13 cellular contexts compared by ENCODE assay signal in the genomic region with DNA sequence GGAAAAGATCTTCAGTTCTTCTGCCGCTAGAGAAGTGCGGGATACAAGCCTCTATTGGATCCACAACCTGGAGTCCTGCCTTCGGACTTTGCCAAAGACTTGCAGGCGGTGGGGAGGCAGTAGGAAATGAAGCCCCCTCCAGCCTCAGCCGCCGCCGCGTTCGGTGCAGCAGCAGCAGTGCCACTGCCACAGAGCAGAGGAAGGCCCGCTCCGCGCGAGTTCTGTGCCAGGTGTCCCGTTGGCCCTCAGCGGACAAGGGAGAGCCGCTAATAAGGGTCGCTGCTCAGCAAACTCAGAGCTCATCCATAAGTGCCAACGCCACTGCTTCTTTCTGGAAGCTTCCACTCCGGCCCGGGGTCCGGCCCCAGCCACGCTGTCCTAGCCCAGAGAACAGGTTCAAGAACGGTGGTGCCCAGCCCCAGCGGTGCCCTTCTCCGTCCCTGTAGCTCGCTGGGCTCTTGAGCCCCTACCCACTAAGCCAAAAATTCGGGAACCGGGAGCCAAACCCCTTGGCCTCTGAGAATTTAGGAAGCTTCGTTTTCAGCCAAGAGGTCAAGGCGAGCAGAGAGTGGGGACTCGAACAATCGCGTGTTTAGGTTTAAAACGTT. TPM values are rescaled to one million over a fixed set of nuclear protein-coding genes. Genes with fewer than 3 reads are reported as not detected.
DNase-seq lines count a peak whose midpoint lies in the region; ATAC-seq and TF ChIP-seq lines count a peak whose summit lies in the region.
"Had no signal": no experiment of that assay in that cellular context is flagged by ENCODE, and none has a peak within 500 bp of the region (broad histone marks: within the 10 kb centered on the region; RNA-seq: fewer than 3 reads in every experiment).

No MANE protein-coding gene starts in this region.

- no peaks in the 10 kb centered on the region for H3K36me3 Mint-ChIP-seq in natural killer cell treated with Interleukin-12 subunit alpha and Interleukin-12 subunit beta and Interleukin-15 and Interleukin-18, amount 100 ng/mL, for 72 hours
- no peaks in the 10 kb centered on the region for H3K36me3 Mint-ChIP-seq in natural killer cell
- H3K36me3 Mint-ChIP-seq in nephron (ENCODE audit: low read depth), result peaks cover 35% of the 10 kb centered on the region

- no peaks in the 10 kb centered on the region for H3K9me3 ChIP-seq in upper lobe of right lung
- H3K9me3 ChIP-seq in aorta (ENCODE audit: control insufficient read depth, low read length), result no peaks in the 10 kb centered on the region
- H3K9me3 ChIP-seq: breast epithelium had no signal

- no peak for ATAC-seq in natural killer cell treated with Interleukin-12 subunit alpha and Interleukin-12 subunit beta and Interleukin-15 and Interleukin-18, amount 100 ng/mL, for 72 hours
- ATAC-seq in natural killer cell (no peak), upper lobe of right lung (peak; percentile 21), aorta (ENCODE audit: low FRiP score) (no peak)

- peaks cover 16% of the 10 kb centered on the region for H3K4me1 ChIP-seq in upper lobe of right lung
- H3K4me1 ChIP-seq in aorta (ENCODE audit: control insufficient read depth in 1 of 2, insufficient read depth in 2 of 2, low read length in 2 of 2), result no peaks in the 10 kb centered on the region
- H3K4me1 ChIP-seq: breast epithelium had no signal

- H3K27me3 ChIP-seq in upper lobe of right lung (peaks cover 100% of the 10 kb centered on the region), aorta (ENCODE audit: control insufficient read depth in 1 of 2, insufficient read depth in 2 of 2, low read length in 1 of 2) (peaks cover 0 to 3% of the 10 kb centered on the region in 2 donors)

- 20 to 25% methylated on average over 34 of the region's 34 CpGs for WGBS in aorta, 2 donors

- no peak overlapping the region for H3K27ac ChIP-seq in upper lobe of right lung
- H3K27ac ChIP-seq in aorta (ENCODE audit: low read depth in 1 of 2, low read length in 2 of 2), result no peak overlapping the region
- H3K27ac ChIP-seq: breast epithelium, Peyer's patch had no signal

- DNase-seq in natural killer cell treated with Interleukin-12 subunit alpha and Interleukin-12 subunit beta and Interleukin-15 and Interleukin-18, amount 100 ng/mL, for 72 hours (ENCODE audit: low spot score), result no peak
- DNase-seq in natural killer cell (no peak), astrocyte of the spinal cord (ENCODE audit: low read depth, low spot score) (no peak), upper lobe of right lung (no peak), head of caudate nucleus (no peak), NCI-H345 treated with DMSO at 0.1 percent for 48 hours (lab: John Stamatoyannopoulos, UW; ENCODE audit: unreplicated experiment) (no peak), aorta (no peak)
- DNase-seq: C1 segment of cervical spinal cord, NCI-H446 treated with DMSO at 0.1 percent for 48 hours had no signal

- TF ChIP-seq CTCF in natural killer cell (IDR thresholded peaks at IDR 0.05) (no peak), astrocyte of the spinal cord (IDR thresholded peaks at IDR 0.05; ENCODE audit: low read depth, low read length) (no peak), nephron (IDR thresholded peaks at IDR 0.05; ENCODE audit: unreplicated experiment in 3 of 3) (no peak), upper lobe of right lung (IDR thresholded peaks at IDR 0.05) (no peak)

- H3K4me3 Mint-ChIP-seq in natural killer cell treated with Interleukin-12 subunit alpha and Interleukin-12 subunit beta and Interleukin-15 and Interleukin-18, amount 100 ng/mL, for 72 hours, result peak overlapping the region; percentile 17
- H3K4me3 Mint-ChIP-seq in natural killer cell (no peak overlapping the region), nephron (peak overlapping the region; percentile 56 to 90 (median 72))

- in situ Hi-C loops in astrocyte of the spinal cord (cut with HindIII; ENCODE audit: low sequenced_read_pairs), result loop anchor here (25.0 kb wide), 1 partner anchor 394 kb away; no protein-coding TSS in a partner anchor

- no peaks in the 10 kb centered on the region for H3K9me3 Mint-ChIP-seq in natural killer cell treated with Interleukin-12 subunit alpha and Interleukin-12 subunit beta and Interleukin-15 and Interleukin-18, amount 100 ng/mL, for 72 hours
- no peaks in the 10 kb centered on the region for H3K9me3 Mint-ChIP-seq in natural killer cell
- no peaks in the 10 kb centered on the region for H3K9me3 Mint-ChIP-seq in nephron

- intact Hi-C loops in natural killer cell (cut with micrococcal nuclease), result no loop called here
- intact Hi-C loops in upper lobe of right lung (cut with DNase I), result no loop called here
- intact Hi-C loops in head of caudate nucleus (cut with DNase I), result no loop called here
- intact Hi-C loops in aorta (cut with DNase I), result no loop called here

- H3K4me3 ChIP-seq in astrocyte of the spinal cord (ENCODE audit: low read depth, low read length) (peak overlapping the region; percentile 12), upper lobe of right lung (no peak overlapping the region), aorta (ENCODE audit: low read length in 2 of 2) (no peak overlapping the region)
- H3K4me3 ChIP-seq: Peyer's patch had no signal

- H3K4me1 Mint-ChIP-seq in natural killer cell treated with Interleukin-12 subunit alpha and Interleukin-12 subunit beta and Interleukin-15 and Interleukin-18, amount 100 ng/mL, for 72 hours (ENCODE audit: low read depth in 2 of 2), result peaks cover 7 to 15% of the 10 kb centered on the region in 2 donors
- peaks cover 6 to 13% of the 10 kb centered on the region in 2 donors for H3K4me1 Mint-ChIP-seq in natural killer cell
- H3K4me1 Mint-ChIP-seq in nephron, result peaks cover 69% of the 10 kb centered on the region

- H3K36me3 ChIP-seq in upper lobe of right lung (no peaks in the 10 kb centered on the region), aorta (ENCODE audit: control insufficient read depth in 1 of 2, insufficient read depth in 2 of 2, low read length in 1 of 2) (no peaks in the 10 kb centered on the region)
- H3K36me3 ChIP-seq: breast epithelium, Peyer's patch had no signal

- no peak overlapping the region for H3K27ac Mint-ChIP-seq in natural killer cell treated with Interleukin-12 subunit alpha and Interleukin-12 subunit beta and Interleukin-15 and Interleukin-18, amount 100 ng/mL, for 72 hours
- no peak overlapping the region for H3K27ac Mint-ChIP-seq in natural killer cell
- H3K27ac Mint-ChIP-seq in nephron, result peak overlapping the region; percentile 32 to 89 (median 47)

- peaks cover 70 to 93% of the 10 kb centered on the region in 2 donors for H3K27me3 Mint-ChIP-seq in natural killer cell treated with Interleukin-12 subunit alpha and Interleukin-12 subunit beta and Interleukin-15 and Interleukin-18, amount 100 ng/mL, for 72 hours
- peaks cover 81 to 92% of the 10 kb centered on the region in 2 donors for H3K27me3 Mint-ChIP-seq in natural killer cell (ENCODE audit: low read depth in 2 of 2)
- peaks cover 93% of the 10 kb centered on the region for H3K27me3 Mint-ChIP-seq in nephron (ENCODE audit: low read depth)

RNA-seq across cellular contexts. Expression of gene SIX1, which starts 6.4 kb away (rescaled TPM):
- total RNA-seq in natural killer cell treated with Interleukin-12 subunit alpha and Interleukin-12 subunit beta and Interleukin-15 and Interleukin-18, amount 100 ng/mL, for 72 hours, result not detected
- total RNA-seq in natural killer cell, result not detected
- total RNA-seq in upper lobe of right lung, result 0.14 TPM
- 10 to 100 TPM in 1 of 2 donors, 1 to 10 TPM in 1; 2.2 to 10.6 TPM for total RNA-seq in aorta
- 1 to 10 TPM in 1 of 2 donors, under 1 TPM in 1; 0.10 to 1.5 TPM for polyA plus RNA-seq in aorta
- total RNA-seq: mononuclear cell, Peyer's patch had no signal

Comparison
In these comparisons a context has a peak if more than half of its experiments do, and no peak if none do; other contexts are left out.
1. H3K27ac Mint-ChIP-seq: peak in nephron (3 of 3); none in natural killer cell treated with Interleukin-12 subunit alpha and Interleukin-12 subunit beta and Interleukin-15 and Interleukin-18, amount 100 ng/mL, for 72 hours (0 of 2) and natural killer cell (0 of 2).